In genomic region chr13:30175166-30175565, GRCh38 we compare ENCODE assay signal across 33 cellular contexts.
"Had no signal": no experiment of that assay in that cellular context is flagged by ENCODE, and none has a peak within 500 bp of the region (broad histone marks: within the 10 kb centered on the region; RNA-seq: fewer than 3 reads in every experiment).

No MANE protein-coding gene starts in this region.

- H3K4me1 Mint-ChIP-seq: activated T-helper 17 cell treated with anti-CD3 and anti-CD28 coated beads, Interleukin-2, amount 50 U/mL, for 72 hours had no signal

- H3K9me3 Mint-ChIP-seq: activated naive CD4-positive, alpha-beta T cell treated with anti-CD3 and anti-CD28 coated beads for 36 hours; activated naive CD4-positive, alpha-beta T cell treated with anti-CD3 and anti-CD28 coated beads, Interleukin-2, amount 10 ng/mL, durations not matched to agents 7 days and 5 days; activated naive CD4-positive, alpha-beta T cell treated with anti-CD3 and anti-CD28 coated beads, Interleukin-2, amount 50 U/mL, for 24 hours; activated naive CD4-positive, alpha-beta T cell treated with anti-CD3 and anti-CD28 coated beads, Interleukin-2, amount 50 U/mL, for 72 hours; activated naive CD8-positive, alpha-beta T cell treated with anti-CD3 and anti-CD28 coated beads for 36 hours; activated naive CD8-positive, alpha-beta T cell treated with anti-CD3 and anti-CD28 coated beads, Interleukin-2, amount 10 ng/mL, durations not matched to agents 7 days and 5 days; activated naive CD8-positive, alpha-beta T cell treated with anti-CD3 and anti-CD28 coated beads, Interleukin-2, amount 50 U/mL, for 24 hours; activated T-cell treated with anti-CD3 and anti-CD28 coated beads, Interleukin-2, amount 50 U/mL, for 24 hours; activated T-cell treated with anti-CD3 and anti-CD28 coated beads, Interleukin-2, amount 50 U/mL, for 4 hours; activated T-cell treated with anti-CD3 and anti-CD28 coated beads, Interleukin-2, amount 50 U/mL, for 72 hours; activated T-helper 1 cell treated with anti-CD3 and anti-CD28 coated beads, Interleukin-12 subunit alpha, Interleukin-12 subunit beta, Interleukin-2, Interleukin-4 antibody, amounts not matched to agents 30 ng/mL and 10 ng/mL and 1 ng/mL, durations not matched to agents 14 hours and 24 hours and 36 hours; activated T-helper 17 cell treated with anti-CD3 and anti-CD28 coated beads, Interleukin-2, amount 50 U/mL, for 72 hours; activated T-helper 2 cell treated with anti-CD3 and anti-CD28 coated beads, Interferon-gamma antibody, Interleukin-2, Interleukin-4, amounts not matched to agents 10 μg/mL and 5 μg/mL and 100 μg/mL, durations not matched to agents 14 hours and 24 hours and 36 hours; brain; central memory CD8-positive, alpha-beta T cell had no signal

- H3K27ac Mint-ChIP-seq: activated naive CD4-positive, alpha-beta T cell treated with anti-CD3 and anti-CD28 coated beads for 36 hours; activated naive CD4-positive, alpha-beta T cell treated with anti-CD3 and anti-CD28 coated beads, Interleukin-2, amount 10 ng/mL, durations not matched to agents 7 days and 5 days; activated naive CD4-positive, alpha-beta T cell treated with anti-CD3 and anti-CD28 coated beads, Interleukin-2, amount 50 U/mL, for 24 hours; activated naive CD4-positive, alpha-beta T cell treated with anti-CD3 and anti-CD28 coated beads, Interleukin-2, amount 50 U/mL, for 72 hours; activated naive CD8-positive, alpha-beta T cell; activated naive CD8-positive, alpha-beta T cell treated with anti-CD3 and anti-CD28 coated beads for 36 hours; activated naive CD8-positive, alpha-beta T cell treated with anti-CD3 and anti-CD28 coated beads, Interleukin-2, amount 10 ng/mL, durations not matched to agents 7 days and 5 days; activated naive CD8-positive, alpha-beta T cell treated with anti-CD3 and anti-CD28 coated beads, Interleukin-2, amount 50 U/mL, for 24 hours; activated T-cell treated with anti-CD3 and anti-CD28 coated beads, Interleukin-2, amount 50 U/mL, for 24 hours; activated T-cell treated with anti-CD3 and anti-CD28 coated beads, Interleukin-2, amount 50 U/mL, for 72 hours; activated T-helper 1 cell treated with anti-CD3 and anti-CD28 coated beads, Interleukin-12 subunit alpha, Interleukin-12 subunit beta, Interleukin-2, Interleukin-4 antibody, amounts not matched to agents 30 ng/mL and 10 ng/mL and 1 ng/mL, durations not matched to agents 14 hours and 24 hours and 36 hours; activated T-helper 17 cell treated with anti-CD3 and anti-CD28 coated beads, Interleukin-2, amount 50 U/mL, for 72 hours; activated T-helper 2 cell treated with anti-CD3 and anti-CD28 coated beads, Interferon-gamma antibody, Interleukin-2, Interleukin-4, amounts not matched to agents 10 μg/mL and 5 μg/mL and 100 μg/mL, durations not matched to agents 14 hours and 24 hours and 36 hours had no signal

- H3K36me3 Mint-ChIP-seq: activated naive CD4-positive, alpha-beta T cell treated with anti-CD3 and anti-CD28 coated beads, Interleukin-2, amount 10 ng/mL, durations not matched to agents 7 days and 5 days; activated naive CD4-positive, alpha-beta T cell treated with anti-CD3 and anti-CD28 coated beads, Interleukin-2, amount 50 U/mL, for 24 hours; activated naive CD4-positive, alpha-beta T cell treated with anti-CD3 and anti-CD28 coated beads, Interleukin-2, amount 50 U/mL, for 72 hours; activated naive CD8-positive, alpha-beta T cell; activated naive CD8-positive, alpha-beta T cell treated with anti-CD3 and anti-CD28 coated beads for 36 hours; activated naive CD8-positive, alpha-beta T cell treated with anti-CD3 and anti-CD28 coated beads, Interleukin-2, amount 10 ng/mL, durations not matched to agents 7 days and 5 days; brain had no signal

- DNase-seq: activated effector memory CD4-positive, alpha-beta T cell treated with anti-CD3 and anti-CD28 coated beads, Interleukin-2, amount 50 U/mL, for 16 hours; activated effector memory CD4-positive, alpha-beta T cell treated with Interleukin-2 at 50 U/mL for 16 hours; activated gamma-delta T cell; activated gamma-delta T cell treated with Interleukin-2 at 50 U/mL for 16 hours; activated naive CD4-positive, alpha-beta T cell treated with anti-CD3 and anti-CD28 coated beads for 36 hours; activated naive CD4-positive, alpha-beta T cell treated with anti-CD3 and anti-CD28 coated beads, Interleukin-2, amount 10 ng/mL, durations not matched to agents 7 days and 5 days; activated naive CD4-positive, alpha-beta T cell treated with anti-CD3 and anti-CD28 coated beads, Interleukin-2, amount 50 U/mL, for 16 hours; activated naive CD4-positive, alpha-beta T cell treated with Interleukin-2 at 50 U/mL for 16 hours; activated naive CD8-positive, alpha-beta T cell treated with anti-CD3 and anti-CD28 coated beads for 36 hours; activated naive CD8-positive, alpha-beta T cell treated with anti-CD3 and anti-CD28 coated beads, Interleukin-2, amount 10 ng/mL, durations not matched to agents 7 days and 5 days; activated naive CD8-positive, alpha-beta T cell treated with anti-CD3 and anti-CD28 coated beads, Interleukin-2, amount 50 U/mL, for 24 hours; activated T-cell treated with anti-CD3 and anti-CD28 coated beads, Interleukin-2, amount 50 U/mL, for 1 hour; activated T-cell treated with anti-CD3 and anti-CD28 coated beads, Interleukin-2, amount 50 U/mL, for 24 hours; activated T-cell treated with anti-CD3 and anti-CD28 coated beads, Interleukin-2, amount 50 U/mL, for 4 hours; activated T-cell treated with anti-CD3 and anti-CD28 coated beads, Interleukin-2, amount 50 U/mL, for 48 hours; activated T-cell treated with anti-CD3 and anti-CD28 coated beads, Interleukin-2, amount 50 U/mL, for 72 hours; adrenal gland; amniotic stem cell; amygdala; anterior cingulate cortex; aorta; body of pancreas; brain microvascular endothelial cell; central memory CD4-positive, alpha-beta T cell; cerebellar nuclear complex had no signal

- H3K27me3 Mint-ChIP-seq: activated naive CD4-positive, alpha-beta T cell treated with anti-CD3 and anti-CD28 coated beads, Interleukin-2, amount 10 ng/mL, durations not matched to agents 7 days and 5 days; activated naive CD4-positive, alpha-beta T cell treated with anti-CD3 and anti-CD28 coated beads, Interleukin-2, amount 50 U/mL, for 24 hours; activated naive CD8-positive, alpha-beta T cell; activated naive CD8-positive, alpha-beta T cell treated with anti-CD3 and anti-CD28 coated beads for 36 hours; activated naive CD8-positive, alpha-beta T cell treated with anti-CD3 and anti-CD28 coated beads, Interleukin-2, amount 10 ng/mL, durations not matched to agents 7 days and 5 days; activated naive CD8-positive, alpha-beta T cell treated with anti-CD3 and anti-CD28 coated beads, Interleukin-2, amount 50 U/mL, for 24 hours; activated T-cell treated with anti-CD3 and anti-CD28 coated beads, Interleukin-2, amount 50 U/mL, for 24 hours; brain; central memory CD8-positive, alpha-beta T cell had no signal

- H3K4me3 Mint-ChIP-seq: activated naive CD4-positive, alpha-beta T cell treated with anti-CD3 and anti-CD28 coated beads for 36 hours; activated naive CD4-positive, alpha-beta T cell treated with anti-CD3 and anti-CD28 coated beads, Interleukin-2, amount 10 ng/mL, durations not matched to agents 7 days and 5 days; activated naive CD4-positive, alpha-beta T cell treated with anti-CD3 and anti-CD28 coated beads, Interleukin-2, amount 50 U/mL, for 24 hours; activated naive CD8-positive, alpha-beta T cell; activated naive CD8-positive, alpha-beta T cell treated with anti-CD3 and anti-CD28 coated beads for 36 hours; activated naive CD8-positive, alpha-beta T cell treated with anti-CD3 and anti-CD28 coated beads, Interleukin-2, amount 10 ng/mL, durations not matched to agents 7 days and 5 days; activated naive CD8-positive, alpha-beta T cell treated with anti-CD3 and anti-CD28 coated beads, Interleukin-2, amount 50 U/mL, for 24 hours; activated T-cell treated with anti-CD3 and anti-CD28 coated beads, Interleukin-2, amount 50 U/mL, for 24 hours; activated T-cell treated with anti-CD3 and anti-CD28 coated beads, Interleukin-2, amount 50 U/mL, for 4 hours; activated T-cell treated with anti-CD3 and anti-CD28 coated beads, Interleukin-2, amount 50 U/mL, for 72 hours; activated T-helper 1 cell treated with anti-CD3 and anti-CD28 coated beads, Interleukin-12 subunit alpha, Interleukin-12 subunit beta, Interleukin-2, Interleukin-4 antibody, amounts not matched to agents 30 ng/mL and 10 ng/mL and 1 ng/mL, durations not matched to agents 14 hours and 24 hours and 36 hours; activated T-helper 17 cell treated with anti-CD3 and anti-CD28 coated beads, Interleukin-2, amount 50 U/mL, for 72 hours; brain; central memory CD8-positive, alpha-beta T cell had no signal
